Comparison of ENCODE assay signal across 14 cellular contexts in genomic region chr11:128774593-128774992, GRCh38.
"Had no signal": no experiment of that assay in that cellular context is flagged by ENCODE, and none has a peak within 500 bp of the region (broad histone marks: within the 10 kb centered on the region; RNA-seq: fewer than 3 reads in every experiment).

No MANE protein-coding gene starts in this region.

- H3K27ac Mint-ChIP-seq: activated T-cell treated with anti-CD3 and anti-CD28 coated beads, Interleukin-2, amount 50 U/mL, for 24 hours; WTC11 had no signal

- H3K4me3 Mint-ChIP-seq: activated T-cell treated with anti-CD3 and anti-CD28 coated beads, Interleukin-2, amount 50 U/mL, for 24 hours; nephron progenitor cell; stimulated activated naive CD8-positive, alpha-beta T cell treated with anti-CD3 and anti-CD28 coated beads, Interleukin-15, amount 100 ng/mL, for 72 hours; WTC11 had no signal

- ATAC-seq: mucosa of descending colon; stimulated activated naive CD8-positive, alpha-beta T cell treated with anti-CD3 and anti-CD28 coated beads, Interleukin-15, amount 100 ng/mL, for 72 hours; WTC11 had no signal

- H3K9me3 ChIP-seq: colonic mucosa, mucosa of descending colon, testis had no signal

- H3K27me3 Mint-ChIP-seq: activated T-cell treated with anti-CD3 and anti-CD28 coated beads, Interleukin-2, amount 50 U/mL, for 24 hours; stimulated activated naive CD8-positive, alpha-beta T cell treated with anti-CD3 and anti-CD28 coated beads, Interleukin-15, amount 100 ng/mL, for 72 hours had no signal

- H3K27ac ChIP-seq: colonic mucosa, SK-N-MC, testis had no signal

- H3K27me3 ChIP-seq: colonic mucosa, testis had no signal

- DNase-seq: activated CD4-positive, alpha-beta T cell treated with anti-CD3 and anti-CD28 coated beads, Interleukin-2, amount 50 U/mL, for 1 hour; activated gamma-delta T cell; activated T-cell treated with anti-CD3 and anti-CD28 coated beads, Interleukin-2, amount 50 U/mL, for 24 hours; colonic mucosa; effector CD8-positive, alpha-beta T cell; erythroblast; mammary epithelial cell; mucosa of descending colon; nephron progenitor cell; stimulated activated CD4-positive, alpha-beta T cell treated with anti-CD3 and anti-CD28 coated beads, Interleukin-2, amount 100 ng/mL, for 24 hours; stimulated activated naive CD8-positive, alpha-beta T cell treated with anti-CD3 and anti-CD28 coated beads, Interleukin-15, amount 100 ng/mL, for 72 hours; testis had no signal

- H3K36me3 ChIP-seq: colonic mucosa had no signal

- H3K4me1 ChIP-seq: colonic mucosa had no signal

- H3K36me3 Mint-ChIP-seq: WTC11 had no signal

- H3K4me3 ChIP-seq: colonic mucosa, mucosa of descending colon, SK-N-MC, testis had no signal

- H3K9me3 Mint-ChIP-seq: activated T-cell treated with anti-CD3 and anti-CD28 coated beads, Interleukin-2, amount 50 U/mL, for 24 hours; nephron progenitor cell; stimulated activated naive CD8-positive, alpha-beta T cell treated with anti-CD3 and anti-CD28 coated beads, Interleukin-15, amount 100 ng/mL, for 72 hours; WTC11 had no signal
